In genomic region chr15:63449711-63450110, GRCh38 we compare ENCODE assay signal across 16 cellular contexts. TPM values are rescaled to one million over a fixed set of nuclear protein-coding genes. Genes with fewer than 3 reads are reported as not detected.
DNase-seq lines count a peak whose midpoint lies in the region; FAIRE-seq and TF ChIP-seq lines count a peak whose summit lies in the region.
"Had no signal": no experiment of that assay in that cellular context is flagged by ENCODE, and none has a peak within 500 bp of the region (broad histone marks: within the 10 kb centered on the region; RNA-seq: fewer than 3 reads in every experiment).

No MANE protein-coding gene starts in this region.

- no peak overlapping the region for H2AFZ ChIP-seq in H1 (ENCODE audit: low read length)

- 58% methylated on average over 3 of the region's 3 CpGs; no CpG with 5 or more reads in 1 of the 2 experiments for WGBS in H1 (ENCODE audit: extremely low coverage in 1 of 2, insufficient coverage in 1 of 2, insufficient read length in 1 of 2, insufficient replicate concordance in 2 of 2, low coverage in 1 of 2, low lambda C conversion rate in 2 of 2, missing lambda C conversion rate in 1 of 2), 2 experiments

- no peaks in the 10 kb centered on the region for H3K36me3 ChIP-seq in H1 (ENCODE audit: control insufficient read depth in 2 of 4, insufficient read depth in 4 of 4, low read length in 3 of 4)

- no peak overlapping the region for H2AK5ac ChIP-seq in H1 (ENCODE audit: low read depth, low read length)

- peaks cover 0 to 10% (median 4%) of the 10 kb centered on the region in 4 experiments; a peak in 3 of 7 replicates for H3K4me1 ChIP-seq in H1 (replicated peaks in 1 of 4; ENCODE audit: control insufficient read depth in 3 of 4, insufficient read depth in 4 of 4, low read length in 3 of 4)

- TF ChIP-seq POLR2A in H1 (IDR thresholded peaks at IDR 0.05; ENCODE audit: control extremely low read depth in 1 of 2, low read depth in 2 of 2, low read length in 2 of 2): no peak

- H3K4me2 ChIP-seq in H1 (ENCODE audit: insufficient read depth in 1 of 2, low read depth in 2 of 2, low read length in 2 of 2): no peak overlapping the region

- no peak overlapping the region for H2BK120ac ChIP-seq in H1 (replicated peaks; ENCODE audit: low read depth, low read length)

- H3K56ac ChIP-seq in H1 (replicated peaks; ENCODE audit: insufficient read length, low read depth, low read length): no peak overlapping the region

- no peak overlapping the region; the same call in 1 of the 2 replicates for H2BK12ac ChIP-seq in H1 (ENCODE audit: low read depth, low read length)

- H3K27ac ChIP-seq in C4-2B (peak overlapping the region; percentile 49), H1 (ENCODE audit: low read depth, low read length) (no peak overlapping the region)

- no peaks in the 10 kb centered on the region for H3K23me2 ChIP-seq in H1 (ENCODE audit: low read depth, low read length)

- H3K14ac ChIP-seq in H1 (ENCODE audit: insufficient read length): no peak overlapping the region

- no peaks in the 10 kb centered on the region for H3K9me3 ChIP-seq in H1 (ENCODE audit: insufficient read depth in 2 of 2, low read depth in 1 of 2, low read length in 1 of 2)

- TF ChIP-seq RAD21 in H1 (IDR thresholded peaks at IDR 0.05 in 1 of 2, conservative IDR thresholded peaks at IDR 0.05 in 1 of 2; ENCODE audit: low read depth in 2 of 2, low read length in 2 of 2): no peak

- CTCF ChIA-PET in H1 (lab: Charles Lee; ENCODE audit: partially characterized antibody): interaction anchor here (0.7 kb wide), 2 partner anchors 8 to 42 kb away, joined by 3 read pairs; no protein-coding TSS in a partner anchor

- H2BK15ac ChIP-seq in H1 (ENCODE audit: low read length): no peak overlapping the region

- no peak overlapping the region for H3K18ac ChIP-seq in H1 (ENCODE audit: extremely low read depth, low read length)

- H4K91ac ChIP-seq in H1 (replicated peaks; ENCODE audit: insufficient read length, low read length): no peak overlapping the region

- H2BK5ac ChIP-seq in H1 (ENCODE audit: low read depth, low read length): peak overlapping the region; percentile 46; the same call in 1 of the 2 replicates

- no peaks in the 10 kb centered on the region for H3K79me1 ChIP-seq in H1 (ENCODE audit: low read depth, low read length)

- H3K4ac ChIP-seq in H1 (replicated peaks; ENCODE audit: insufficient read length, low read depth, low read length): no peak overlapping the region

- POLR2A ChIA-PET in H1 (lab: Charles Lee; ENCODE audit: partially characterized antibody): no interaction called here

- no peak for FAIRE-seq in HTR-8/SVneo (lab: Jason Lieb, UNC)
- FAIRE-seq in H1 (lab: Jason Lieb, UNC): no peak

- H3K79me2 ChIP-seq in H1 (ENCODE audit: control insufficient read depth in 1 of 2, insufficient read depth in 2 of 2, low read length in 2 of 2): no peaks in the 10 kb centered on the region

- TF ChIP-seq CTCF in C4-2B (conservative IDR thresholded peaks at IDR 0.05): no peak
- TF ChIP-seq CTCF in H1 (IDR thresholded peaks at IDR 0.05; ENCODE audit: control extremely low read depth in 1 of 3, insufficient read depth in 1 of 3, low read depth in 1 of 3, low read length in 3 of 3): no peak

- DNase-seq in HTR-8/SVneo (ENCODE audit: insufficient read length, low spot score) (peak; percentile 27), H1 (ENCODE audit: low read depth in 1 of 2, low spot score in 2 of 2) (no peak), mucosa of gallbladder (ENCODE audit: low spot score) (peak; percentile 44), UCSD-AML1 (lab: John Stamatoyannopoulos, UW; ENCODE audit: unreplicated experiment) (no peak), CD1c-positive myeloid dendritic cell (ENCODE audit: extremely low spot score) (no peak), NCI-H1105 treated with DMSO at 0.1 percent for 48 hours (lab: John Stamatoyannopoulos, UW) (no peak)
- DNase-seq in stimulated activated CD4-positive, alpha-beta T cell treated with anti-CD3 and anti-CD28 coated beads, Interleukin-4, amount 100 ng/mL, for 4 hours: no peak
- DNase-seq: activated CD4-positive, alpha-beta T cell treated with anti-CD3 and anti-CD28 coated beads for 1 hour; activated naive CD4-positive, alpha-beta T cell treated with anti-CD3 and anti-CD28 coated beads, Interleukin-2, amount 10 ng/mL, durations not matched to agents 7 days and 5 days; dermis blood vessel endothelial cell; DMS 273 treated with DMSO at 0.1 percent for 48 hours; MM.1S; NCI-H2081 treated with DMSO at 0.1 percent for 48 hours; stimulated activated naive CD8-positive, alpha-beta T cell treated with anti-CD3 and anti-CD28 coated beads, Interleukin-15, amount 100 ng/mL, for 72 hours; T-helper 17 cell had no signal

- no peak for TF ChIP-seq EP300 in H1 (IDR thresholded peaks at IDR 0.05; ENCODE audit: borderline replicate concordance in 1 of 2, low read depth in 2 of 2, low read length in 2 of 2)

- no peaks in the 10 kb centered on the region for H4K20me1 ChIP-seq in H1 (replicated peaks in 1 of 2; ENCODE audit: control insufficient read depth in 1 of 2, insufficient read depth in 2 of 2, low read length in 2 of 2)

- H2BK20ac ChIP-seq in H1 (ENCODE audit: low read length): no peak overlapping the region

- H3K4me3 ChIP-seq in H1 (ENCODE audit: extremely low read depth in 1 of 4, insufficient read depth in 2 of 4, low read depth in 3 of 4, low read length in 4 of 4): no peak overlapping the region

- H4K5ac ChIP-seq in H1 (ENCODE audit: insufficient read length, low read depth, low read length): no peak overlapping the region

- no peak overlapping the region for H4K8ac ChIP-seq in H1 (ENCODE audit: extremely low read depth, insufficient read depth, low read length)

- no peaks in the 10 kb centered on the region for H3K27me3 ChIP-seq in H1 (replicated peaks in 1 of 4; ENCODE audit: control insufficient read depth in 3 of 4, extremely low read depth in 1 of 4, insufficient read depth in 3 of 4, low read length in 3 of 4)

- H3K9ac ChIP-seq in H1 (replicated peaks in 1 of 4; ENCODE audit: extremely low read depth in 1 of 4, low read depth in 3 of 4, low read length in 3 of 4): no peak overlapping the region

- H3K23ac ChIP-seq in H1 (ENCODE audit: insufficient read length): no peak overlapping the region

TF ChIP-seq in H1, 55 proteins besides CTCF, POLR2A, EP300 and RAD21:
- no peak for TF ChIP-seq KDM5A (IDR thresholded peaks at IDR 0.05; ENCODE audit: low read length)
- no peak for TF ChIP-seq CHD2 (IDR thresholded peaks at IDR 0.05; ENCODE audit: low read length)
- TF ChIP-seq SUZ12 (IDR thresholded peaks at IDR 0.05; ENCODE audit: low read length): no peak
- no peak for TF ChIP-seq RNF2 (IDR thresholded peaks at IDR 0.05; ENCODE audit: borderline replicate concordance, low read depth, low read length, missing control alignments, poor library complexity, severe bottlenecking)
- TF ChIP-seq FOSL1 (IDR thresholded peaks at IDR 0.05; ENCODE audit: insufficient read depth, low read depth, low read length): no peak
- TF ChIP-seq, protein P1, sequence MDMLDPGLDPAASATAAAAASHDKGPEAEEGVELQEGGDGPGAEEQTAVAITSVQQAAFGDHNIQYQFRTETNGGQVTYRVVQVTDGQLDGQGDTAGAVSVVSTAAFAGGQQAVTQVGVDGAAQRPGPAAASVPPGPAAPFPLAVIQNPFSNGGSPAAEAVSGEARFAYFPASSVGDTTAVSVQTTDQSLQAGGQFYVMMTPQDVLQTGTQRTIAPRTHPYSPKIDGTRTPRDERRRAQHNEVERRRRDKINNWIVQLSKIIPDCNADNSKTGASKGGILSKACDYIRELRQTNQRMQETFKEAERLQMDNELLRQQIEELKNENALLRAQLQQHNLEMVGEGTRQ (IDR thresholded peaks at IDR 0.05; ENCODE audit: low read length): no peak
- TF ChIP-seq BACH1 (IDR thresholded peaks at IDR 0.05; ENCODE audit: low read length): no peak
- no peak for TF ChIP-seq E2F6 (IDR thresholded peaks at IDR 0.05)
- no peak for TF ChIP-seq SP2 (IDR thresholded peaks at IDR 0.05; ENCODE audit: low read length)
- no peak for TF ChIP-seq NANOG (IDR thresholded peaks at IDR 0.05; ENCODE audit: insufficient read depth, low read depth, low read length, poor library complexity, severe bottlenecking)
- TF ChIP-seq EZH2 (IDR thresholded peaks at IDR 0.05; ENCODE audit: low read depth, low read length, severe bottlenecking): no peak
- TF ChIP-seq SIX5 (IDR thresholded peaks at IDR 0.05; ENCODE audit: low read depth, low read length): no peak
- TF ChIP-seq SRF (IDR thresholded peaks at IDR 0.05; ENCODE audit: low read depth, low read length): no peak
- no peak for TF ChIP-seq CBX5 (IDR thresholded peaks at IDR 0.05; ENCODE audit: low read depth, low read length)
- TF ChIP-seq CEBPB (IDR thresholded peaks at IDR 0.05; ENCODE audit: low read depth, low read length): no peak
- no peak for TF ChIP-seq POLR2AphosphoS5 (IDR thresholded peaks at IDR 0.05; ENCODE audit: low read depth, low read length)
- TF ChIP-seq ASH2L (IDR thresholded peaks at IDR 0.05; ENCODE audit: low read length): no peak
- no peak for TF ChIP-seq MAFK (IDR thresholded peaks at IDR 0.05; ENCODE audit: low read depth, low read length)

RNA-seq across cellular contexts. Expression of gene USP3, which starts 54.7 kb away (rescaled TPM):
- total RNA-seq in H1 (2021; fragmentation: NEBNext Ultra II Directional; extraction: Animal tissue kit (Norgen Biotek cat#: 25700)): 10.8 and 15.5 TPM in 2 replicates
- 10.0 and 16.2 TPM in 2 replicates for polyA plus RNA-seq in H1 (2011; rRNA removed)
- polyA plus RNA-seq in H1 (2011; cell fraction: cytosol; rRNA removed): 6.9 TPM
- polyA plus RNA-seq in H1 (2011; cell fraction: nucleus; rRNA removed): 16.9 TPM
- 17.5 to 23.1 TPM (median 18.6 TPM) in 4 replicates for polyA plus RNA-seq in H1 (2012, experiment 1 of 2)
- 4.9 TPM for polyA plus RNA-seq in H1 (2012, experiment 2 of 2)
- polyA plus RNA-seq in H1 (2013, experiment 1 of 2): 7.8 TPM
- polyA plus RNA-seq in H1 (2013, experiment 2 of 2): 6.8 TPM
- 12.4 and 29.6 TPM in 2 replicates for polyA minus RNA-seq in H1 (2011; rRNA and poly(A)+ RNA removed)
- 15.0 TPM for polyA minus RNA-seq in H1 (2011; cell fraction: cytosol; rRNA and poly(A)+ RNA removed)
- 33.1 TPM for polyA minus RNA-seq in H1 (2011; cell fraction: nucleus; rRNA and poly(A)+ RNA removed)
- 81.2 TPM for total RNA-seq in mucosa of gallbladder

Comparison
In these comparisons a context has a peak if more than half of its experiments do, and no peak if none do; other contexts are left out.
1. DNase-seq: peak in HTR-8/SVneo (single experiment) and mucosa of gallbladder (single experiment); none in H1 (0 of 2), UCSD-AML1 (single experiment), CD1c-positive myeloid dendritic cell (single experiment), NCI-H1105 treated with DMSO at 0.1 percent for 48 hours (single experiment) and stimulated activated CD4-positive, alpha-beta T cell treated with anti-CD3 and anti-CD28 coated beads, Interleukin-4, amount 100 ng/mL, for 4 hours (0 of 2).